8 cellular contexts compared by ENCODE assay signal in genomic region chr6:30793521-30794194, GRCh38. TPM values are rescaled to one million over a fixed set of nuclear protein-coding genes. Genes with fewer than 3 reads are reported as not detected.
DNase-seq lines count a peak whose midpoint lies in the region; ATAC-seq and TF ChIP-seq lines count a peak whose summit lies in the region.

No MANE protein-coding gene starts in this region.

- peaks cover 10% of the 10 kb centered on the region for H3F3A ChIP-seq in smooth muscle cell (ENCODE audit: low read depth)

- no peak overlapping the region for H2BK5ac ChIP-seq in mesendoderm (ENCODE audit: low read length)

- H3K23ac ChIP-seq in mesendoderm (ENCODE audit: low read length), result no peak overlapping the region

- H3K4me1 ChIP-seq in smooth muscle cell (ENCODE audit: low read depth), result no peaks in the 10 kb centered on the region
- no peaks in the 10 kb centered on the region for H3K4me1 ChIP-seq in mesendoderm (ENCODE audit: control insufficient read depth, low read depth, low read length)

- no peak overlapping the region for H4K8ac ChIP-seq in mesendoderm (ENCODE audit: low read depth, low read length)

- in situ Hi-C loops in G401 (cut with HindIII; ENCODE audit: low sequenced_read_pairs), result no loop called here

- H3K27ac ChIP-seq in SK-N-MC, result peak overlapping the region; percentile 68
- H3K27ac ChIP-seq in smooth muscle cell (ENCODE audit: low read depth), result peak overlapping the region; percentile 54
- H3K27ac ChIP-seq in mesendoderm (ENCODE audit: low read depth, low read length), result no peak overlapping the region

- H3K18ac ChIP-seq in mesendoderm (ENCODE audit: low read length), result no peak overlapping the region

- H2BK120ac ChIP-seq in mesendoderm (ENCODE audit: low read depth, low read length), result no peak overlapping the region

- H4K5ac ChIP-seq in mesendoderm (ENCODE audit: low read length), result no peak overlapping the region

- H3K79me1 ChIP-seq in mesendoderm (ENCODE audit: low read length), result no peaks in the 10 kb centered on the region

- H3K36me3 ChIP-seq in SK-N-MC (ENCODE audit: insufficient read depth, low read length), result no peaks in the 10 kb centered on the region
- no peaks in the 10 kb centered on the region for H3K36me3 ChIP-seq in smooth muscle cell (ENCODE audit: low read depth)
- no peaks in the 10 kb centered on the region for H3K36me3 ChIP-seq in mesendoderm (ENCODE audit: control insufficient read depth, insufficient read depth, low read length)

- no peak overlapping the region for H3K4ac ChIP-seq in mesendoderm (ENCODE audit: low read depth, low read length)

- DNase-seq in SK-N-MC (ENCODE audit: low read depth, low spot score) (no peak), fibroblast of the aortic adventitia (ENCODE audit: low read depth) (peak; percentile 58), smooth muscle cell (lab: John Stamatoyannopoulos, UW; ENCODE audit: unreplicated experiment) (no peak), foreskin fibroblast (no peak), mesendoderm (no peak), G401 (ENCODE audit: low spot score) (no peak), NCI-H1694 (lab: John Stamatoyannopoulos, UW) (no peak)

- H4K20me1 ChIP-seq in smooth muscle cell (ENCODE audit: low read depth), result no peaks in the 10 kb centered on the region

- H3K27me3 ChIP-seq in smooth muscle cell (ENCODE audit: low read depth) (no peaks in the 10 kb centered on the region), mesendoderm (ENCODE audit: insufficient read depth, low read length, poor library complexity) (no peaks in the 10 kb centered on the region)

- H3K79me2 ChIP-seq in smooth muscle cell (ENCODE audit: low read depth) (no peaks in the 10 kb centered on the region), mesendoderm (ENCODE audit: control insufficient read depth, insufficient read depth, low read length) (no peaks in the 10 kb centered on the region)

- H3K4me2 ChIP-seq in smooth muscle cell (peak overlapping the region; percentile 12), mesendoderm (ENCODE audit: low read length) (no peak overlapping the region)

- ATAC-seq in GM21447 (IDR thresholded peaks at IDR 0.05; ENCODE audit: unreplicated experiment), result peak; percentile 67

- H2AFZ ChIP-seq in smooth muscle cell (ENCODE audit: low read depth), result no peak overlapping the region

- TF ChIP-seq CTCF in fibroblast of the aortic adventitia (IDR thresholded peaks at IDR 0.05; ENCODE audit: insufficient read depth, low read length) (no peak), smooth muscle cell (IDR thresholded peaks at IDR 0.05; ENCODE audit: borderline replicate concordance, insufficient read depth, poor library complexity, severe bottlenecking) (no peak), foreskin fibroblast (IDR thresholded peaks at IDR 0.05; ENCODE audit: low read depth, low read length) (no peak)

- no peak overlapping the region for H2BK15ac ChIP-seq in mesendoderm (replicated peaks; ENCODE audit: low read depth)

- WGBS in smooth muscle cell (ENCODE audit: low lambda C conversion rate), result 46% methylated on average over 6 of the region's 6 CpGs
- WGBS in mesendoderm (ENCODE audit: extremely low coverage, insufficient coverage, low lambda C conversion rate), result no CpG with 5 or more reads among the region's 6 CpGs

- no peak overlapping the region for H2AK5ac ChIP-seq in mesendoderm (ENCODE audit: low read length)

- no peak overlapping the region for H3K56ac ChIP-seq in mesendoderm (ENCODE audit: low read length)

- H3K4me3 ChIP-seq in SK-N-MC, result no peak overlapping the region; the same call in 1 of the 2 replicates
- H3K4me3 ChIP-seq in fibroblast of the aortic adventitia (ENCODE audit: low read depth, low read length), result no peak overlapping the region
- no peak overlapping the region for H3K4me3 ChIP-seq in smooth muscle cell
- no peak overlapping the region for H3K4me3 ChIP-seq in foreskin fibroblast (ENCODE audit: low read depth in 1 of 2, low read length in 2 of 2)
- H3K4me3 ChIP-seq in mesendoderm (ENCODE audit: low read length), result no peak overlapping the region

- H3K9me3 ChIP-seq in SK-N-MC (ENCODE audit: low read depth, low read length), result no peaks in the 10 kb centered on the region
- no peaks in the 10 kb centered on the region for H3K9me3 ChIP-seq in smooth muscle cell (replicated peaks; ENCODE audit: low read depth)

- H3K9ac ChIP-seq in SK-N-MC (ENCODE audit: insufficient read length) (no peak overlapping the region), smooth muscle cell (ENCODE audit: low read depth) (no peak overlapping the region), mesendoderm (ENCODE audit: low read length) (no peak overlapping the region)

RNA-seq across cellular contexts. Expression of gene IER3, which starts 49.3 kb away (rescaled TPM):
- 23.8 and 26.7 TPM in 2 replicates for total RNA-seq in fibroblast of the aortic adventitia (ENCODE audit: low replicate concordance)
- 732 and 736 TPM in 2 replicates for total RNA-seq in smooth muscle cell
- 708 and 811 TPM in 2 replicates for polyA plus RNA-seq in smooth muscle cell
- 285 TPM for polyA plus RNA-seq in mesendoderm (2013, experiment 1 of 2)
- polyA plus RNA-seq in mesendoderm (2013, experiment 2 of 2), result 254 TPM
- 257 and 297 TPM in 2 replicates for total RNA-seq in G401 (2014; rRNA removed; shearing (Covaris generic))

RNA-seq across cellular contexts. Expression of gene FLOT1, which starts 51.2 kb away (rescaled TPM):
- total RNA-seq in fibroblast of the aortic adventitia (ENCODE audit: low replicate concordance) (77.8 and 109 TPM in 2 replicates), smooth muscle cell (79.8 and 87.6 TPM in 2 replicates)
- polyA plus RNA-seq in smooth muscle cell, result 117 and 146 TPM in 2 replicates
- polyA plus RNA-seq in mesendoderm (2013, experiment 1 of 2), result 70.7 TPM
- 68.2 TPM for polyA plus RNA-seq in mesendoderm (2013, experiment 2 of 2)
- total RNA-seq in G401 (2014; rRNA removed; shearing (Covaris generic)), result 170 and 172 TPM in 2 replicates
